In genomic region chr4:83753260-83753659, GRCh38 we compare ENCODE assay signal across 11 cellular contexts.
"Had no signal": no experiment of that assay in that cellular context is flagged by ENCODE, and none has a peak within 500 bp of the region (broad histone marks: within the 10 kb centered on the region; RNA-seq: fewer than 3 reads in every experiment).

No MANE protein-coding gene starts in this region.

- H3K4me1 Mint-ChIP-seq: naive thymus-derived CD4-positive, alpha-beta T cell had no signal

- H3K36me3 Mint-ChIP-seq: naive thymus-derived CD4-positive, alpha-beta T cell had no signal

- H3K9me3 ChIP-seq: transverse colon had no signal

- H3K36me3 ChIP-seq: transverse colon had no signal

- DNase-seq: activated CD8-positive, alpha-beta memory T cell treated with anti-CD3 and anti-CD28 coated beads, Interleukin-2, amount 50 U/mL, for 4 hours; activated CD8-positive, alpha-beta T cell treated with anti-CD3 and anti-CD28 coated beads for 36 hours; activated T-cell treated with anti-CD3 and anti-CD28 coated beads, Interleukin-2, amount 50 U/mL, for 72 hours; caudate nucleus; glutamatergic neuron; naive thymus-derived CD4-positive, alpha-beta T cell; right cardiac atrium; transverse colon had no signal

- ATAC-seq: activated CD8-positive, alpha-beta T cell treated with anti-CD3 and anti-CD28 coated beads for 36 hours; activated T-cell treated with anti-CD3 and anti-CD28 coated beads, Interleukin-2, amount 50 U/mL, for 72 hours; naive thymus-derived CD4-positive, alpha-beta T cell; right cardiac atrium had no signal

- H3K4me1 ChIP-seq: transverse colon had no signal

- H3K4me3 Mint-ChIP-seq: activated CD8-positive, alpha-beta T cell treated with anti-CD3 and anti-CD28 coated beads for 36 hours; activated T-cell treated with anti-CD3 and anti-CD28 coated beads, Interleukin-2, amount 50 U/mL, for 72 hours; dendritic cell treated with granulocyte-macrophage colony-stimulating factor and Interleukin-4, amounts not matched to agents 40 ng/mL and 50 ng/mL, for 4 days; naive thymus-derived CD4-positive, alpha-beta T cell; T-helper 2 cell treated with Interferon-gamma antibody and Interleukin-4, amounts not matched to agents 5 μg/mL and 100 μg/mL, for 36 hours had no signal

- H3K9me3 Mint-ChIP-seq: activated CD8-positive, alpha-beta T cell treated with anti-CD3 and anti-CD28 coated beads for 36 hours; activated T-cell treated with anti-CD3 and anti-CD28 coated beads, Interleukin-2, amount 50 U/mL, for 72 hours; dendritic cell treated with granulocyte-macrophage colony-stimulating factor and Interleukin-4, amounts not matched to agents 40 ng/mL and 50 ng/mL, for 4 days; T-helper 2 cell treated with Interferon-gamma antibody and Interleukin-4, amounts not matched to agents 5 μg/mL and 100 μg/mL, for 36 hours had no signal

- H3K27me3 ChIP-seq: transverse colon had no signal

- H3K4me3 ChIP-seq: smooth muscle cell, transverse colon had no signal

- H3K4me2 ChIP-seq: smooth muscle cell had no signal

- H3K27ac ChIP-seq: transverse colon had no signal

- H3K27ac Mint-ChIP-seq: activated CD8-positive, alpha-beta T cell treated with anti-CD3 and anti-CD28 coated beads for 36 hours; activated T-cell treated with anti-CD3 and anti-CD28 coated beads, Interleukin-2, amount 50 U/mL, for 72 hours; dendritic cell treated with granulocyte-macrophage colony-stimulating factor and Interleukin-4, amounts not matched to agents 40 ng/mL and 50 ng/mL, for 4 days; naive thymus-derived CD4-positive, alpha-beta T cell; T-helper 2 cell treated with Interferon-gamma antibody and Interleukin-4, amounts not matched to agents 5 μg/mL and 100 μg/mL, for 36 hours had no signal
